Comparison of ENCODE assay signal across 18 cellular contexts in the genomic region with DNA sequence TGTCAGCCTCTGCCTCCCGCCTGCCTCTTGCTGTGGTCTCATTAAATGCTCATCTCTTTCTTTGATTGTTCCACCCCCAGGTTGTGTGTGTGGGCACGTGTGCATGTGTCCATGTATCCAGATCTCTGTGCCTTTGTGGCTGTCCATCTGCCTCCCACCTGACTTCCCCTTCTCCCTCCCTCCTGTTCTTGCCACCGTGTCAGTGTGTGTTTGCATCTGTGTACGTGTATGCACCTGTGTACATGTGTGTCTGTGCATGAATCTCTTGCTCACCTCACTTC.
A peak's percentile ranks its signal among the peaks of the same experiment; 100 is the strongest.
DNase-seq lines count a peak whose midpoint lies in the region; ATAC-seq and TF ChIP-seq lines count a peak whose summit lies in the region.
"Had no signal": no experiment of that assay in that cellular context is flagged by ENCODE, and none has a peak within 500 bp of the region (broad histone marks: within the 10 kb centered on the region; RNA-seq: fewer than 3 reads in every experiment).

No MANE protein-coding gene starts in this region.

- H3K4me3 Mint-ChIP-seq in endodermal cell (no peak overlapping the region), type B pancreatic cell (peak overlapping the region; percentile 80)
- H3K4me3 Mint-ChIP-seq: natural killer cell had no signal

- no peak overlapping the region for H3K27ac Mint-ChIP-seq in endodermal cell
- peak overlapping the region; percentile 83 for H3K27ac Mint-ChIP-seq in type B pancreatic cell
- H3K27ac Mint-ChIP-seq: CD14-positive monocyte, natural killer cell had no signal

- intact Hi-C loops in body of pancreas (cut with DNase I), result no loop called here
- intact Hi-C loops in posterior cingulate gyrus (cut with DNase I), result loop anchor here (5.0 kb wide), 1 partner anchor 113 kb away; the partner anchor contains the start of gene NNAT

- H3K27me3 ChIP-seq in endodermal cell (ENCODE audit: control insufficient read depth, insufficient read depth, low read length, poor library complexity, severe bottlenecking), result peaks cover 4% of the 10 kb centered on the region
- H3K27me3 ChIP-seq in body of pancreas, result peaks cover 0 to 8% of the 10 kb centered on the region in 2 donors

- peak; percentile 33 for DNase-seq in NCI-H2171 treated with DMSO at 0.1 percent for 48 hours (lab: John Stamatoyannopoulos, UW)
- DNase-seq in NCI-H2171 (lab: John Stamatoyannopoulos, UW), result no peak
- DNase-seq in NCI-H69 (lab: John Stamatoyannopoulos, UW), result peak; percentile 64
- DNase-seq in endodermal cell, result no peak
- DNase-seq in type B pancreatic cell (ENCODE audit: extremely low spot score, unreplicated experiment), result no peak
- DNase-seq in body of pancreas, result no peak
- no peak for DNase-seq in DMS79 (lab: John Stamatoyannopoulos, UW)
- DNase-seq in posterior cingulate gyrus, result no peak
- DNase-seq: activated naive CD4-positive, alpha-beta T cell; cortex of kidney; DMS153; kidney; mammary epithelial cell; natural killer cell; NCI-H1436 treated with DMSO at 0.1 percent for 48 hours; SW 1271 had no signal

- H3K4me1 ChIP-seq in endodermal cell (ENCODE audit: control insufficient read depth, insufficient read depth, low read length), result no peaks in the 10 kb centered on the region
- peaks cover 12% of the 10 kb centered on the region for H3K4me1 ChIP-seq in body of pancreas

- no peaks in the 10 kb centered on the region for H3K36me3 ChIP-seq in endodermal cell (ENCODE audit: control insufficient read depth, insufficient read depth, low read length)
- peaks cover 0 to 2% of the 10 kb centered on the region in 2 donors for H3K36me3 ChIP-seq in body of pancreas (replicated peaks in 1 of 2; ENCODE audit: insufficient read depth in 1 of 2, low read depth in 2 of 2)

- ATAC-seq in body of pancreas, result no peak
- ATAC-seq: Right ventricle myocardium inferior had no signal

- H3K9me3 ChIP-seq in endodermal cell (ENCODE audit: control insufficient read depth, low read length) (no peaks in the 10 kb centered on the region), body of pancreas (no peaks in the 10 kb centered on the region)

- H3K36me3 Mint-ChIP-seq in endodermal cell (ENCODE audit: low read depth) (peaks cover 7% of the 10 kb centered on the region), type B pancreatic cell (no peaks in the 10 kb centered on the region)
- H3K36me3 Mint-ChIP-seq: natural killer cell had no signal

- H3K27ac ChIP-seq in endodermal cell (ENCODE audit: low read depth, low read length) (peak overlapping the region; percentile 87), body of pancreas (no peak overlapping the region)

- H3K9me3 Mint-ChIP-seq in endodermal cell, result no peaks in the 10 kb centered on the region
- no peaks in the 10 kb centered on the region for H3K9me3 Mint-ChIP-seq in type B pancreatic cell
- H3K9me3 Mint-ChIP-seq: natural killer cell had no signal

- peaks cover 11% of the 10 kb centered on the region for H3K4me1 Mint-ChIP-seq in endodermal cell
- peaks cover 44% of the 10 kb centered on the region for H3K4me1 Mint-ChIP-seq in type B pancreatic cell (ENCODE audit: unreplicated experiment)

- TF ChIP-seq CTCF in endodermal cell (conservative IDR thresholded peaks at IDR 0.05) (no peak), type B pancreatic cell (conservative IDR thresholded peaks at IDR 0.05) (no peak), body of pancreas (IDR thresholded peaks at IDR 0.05) (no peak)

- no peak overlapping the region for H3K9ac ChIP-seq in endodermal cell (ENCODE audit: extremely low read depth, low read length, poor library complexity, severe bottlenecking)

- TF ChIP-seq POLR2A in body of pancreas (IDR thresholded peaks at IDR 0.05), result no peak

- 84 to 100% methylated on average over 1 to 4 of the region's 4 CpGs for WGBS in endodermal cell (ENCODE audit: insufficient coverage in 1 of 2, insufficient read length in 1 of 2), 2 experiments
- WGBS in body of pancreas, 2 donors, result 8 to 13% methylated on average over 4 of the region's 4 CpGs

- H3K4me3 ChIP-seq in endodermal cell (ENCODE audit: low read length) (no peak overlapping the region), body of pancreas (no peak overlapping the region)

- peaks cover 14% of the 10 kb centered on the region for H3K27me3 Mint-ChIP-seq in endodermal cell (ENCODE audit: insufficient read depth)
- H3K27me3 Mint-ChIP-seq in type B pancreatic cell, result peaks cover 20% of the 10 kb centered on the region

Comparison
In these comparisons a context has a peak if more than half of its experiments do, and no peak if none do; other contexts are left out.
1. DNase-seq: peak in NCI-H2171 treated with DMSO at 0.1 percent for 48 hours (single experiment) and NCI-H69 (single experiment); none in NCI-H2171 (single experiment), endodermal cell (single experiment), type B pancreatic cell (single experiment), body of pancreas (0 of 4), DMS79 (single experiment) and posterior cingulate gyrus (0 of 10).